In genomic region chr12:93796719-93797118, GRCh38 we compare ENCODE assay signal across 20 cellular contexts.
A peak's percentile ranks its signal among the peaks of the same experiment; 100 is the strongest.
DNase-seq lines count a peak whose midpoint lies in the region; ATAC-seq and TF ChIP-seq lines count a peak whose summit lies in the region.
"Had no signal": no experiment of that assay in that cellular context is flagged by ENCODE, and none has a peak within 500 bp of the region (broad histone marks: within the 10 kb centered on the region; RNA-seq: fewer than 3 reads in every experiment).

No MANE protein-coding gene starts in this region.

- peak overlapping the region; percentile 79 for H2AK5ac ChIP-seq in IMR-90 (ENCODE audit: low read depth, low read length)

- H3K4ac ChIP-seq in IMR-90 (ENCODE audit: low read depth, low read length), result 0 out of 2 replicates have a peak overlapping the region, but pooled peaks have one; percentile 25

- POLR2A ChIA-PET in IMR-90 (lab: Charles Lee; ENCODE audit: unreplicated experiment), result no interaction called here
- POLR2A ChIA-PET in SK-N-SH (lab: Yijun Ruan, JAX), result no interaction called here

- WGBS in IMR-90 (ENCODE audit: extremely low coverage in 2 of 2, insufficient read length in 1 of 2), 2 experiments, result 90% methylated on average over 3 of the region's 4 CpGs; no CpG with 5 or more reads in 1 of the 2 experiments
- WGBS in SK-N-SH (ENCODE audit: low lambda C conversion rate), result 94% methylated on average over 4 of the region's 4 CpGs

- H4K20me1 ChIP-seq in BLaER1 (no peaks in the 10 kb centered on the region), IMR-90 (ENCODE audit: insufficient read depth, low read length) (no peaks in the 10 kb centered on the region), SK-N-SH (ENCODE audit: insufficient read depth) (no peaks in the 10 kb centered on the region)

- H3K23ac ChIP-seq in IMR-90 (ENCODE audit: low read depth, low read length), result no peak overlapping the region

- peaks cover 2% of the 10 kb centered on the region for H3K9me1 ChIP-seq in IMR-90 (ENCODE audit: insufficient read depth, low read length)

- H3K18ac ChIP-seq in IMR-90 (ENCODE audit: low read depth, low read length), result no peak overlapping the region; the same call in 1 of the 2 replicates

- intact Hi-C loops in IMR-90 (cut with micrococcal nuclease), result no loop called here

- no peak overlapping the region for H4K5ac ChIP-seq in IMR-90 (ENCODE audit: low read depth, low read length)

- DNase-seq in activated naive CD4-positive, alpha-beta T cell treated with Interleukin-2 at 50 U/mL for 16 hours, result no peak
- no peak for DNase-seq in IMR-90
- DNase-seq in SK-N-SH, result no peak
- DNase-seq in activated T-cell treated with anti-CD3 and anti-CD28 coated beads, Interleukin-2, amount 50 U/mL, for 24 hours, result no peak
- DNase-seq: C1 segment of cervical spinal cord; Calu3; CD4-positive, alpha-beta memory T cell; COR-L47; DMS53; DMS79 treated with DMSO at 0.1 percent for 48 hours; GF-D8; H9 had no signal

- H2BK5ac ChIP-seq in IMR-90 (ENCODE audit: low read depth, low read length, poor library complexity, severe bottlenecking), result no peak overlapping the region

- no peak overlapping the region for H3K14ac ChIP-seq in IMR-90 (replicated peaks; ENCODE audit: low read depth, low read length)

- no peak for TF ChIP-seq POLR2A in IMR-90 (IDR thresholded peaks at IDR 0.05; ENCODE audit: low read depth, low read length)

- H3K4me1 ChIP-seq in BLaER1, result peaks cover 30% of the 10 kb centered on the region
- no peaks in the 10 kb centered on the region; the same call in 1 of the 2 replicates for H3K4me1 ChIP-seq in IMR-90 (ENCODE audit: control insufficient read depth, insufficient read depth, low read length)
- peaks cover 74% of the 10 kb centered on the region for H3K4me1 ChIP-seq in parathyroid adenoma
- no peaks in the 10 kb centered on the region for H3K4me1 ChIP-seq in SK-N-SH (ENCODE audit: control insufficient read depth in 1 of 2, insufficient read depth in 2 of 2, low read depth in 1 of 2, low read length in 1 of 2)

- no peak overlapping the region for H3K4me3 ChIP-seq in BLaER1
- no peak overlapping the region for H3K4me3 ChIP-seq in IMR-90 (ENCODE audit: insufficient read depth, low read depth, low read length)
- H3K4me3 ChIP-seq in parathyroid adenoma (ENCODE audit: low read depth, low read length), result no peak overlapping the region
- H3K4me3 ChIP-seq in SK-N-SH (ENCODE audit: low read depth in 2 of 2, low read length in 1 of 2), result no peak overlapping the region
- H3K4me3 ChIP-seq: GM23338 had no signal

- H3K79me2 ChIP-seq in parathyroid adenoma (peaks cover 14% of the 10 kb centered on the region), SK-N-SH (ENCODE audit: insufficient read depth) (no peaks in the 10 kb centered on the region)

- H3K27me3 ChIP-seq in BLaER1 (no peaks in the 10 kb centered on the region), IMR-90 (ENCODE audit: control insufficient read depth, insufficient read depth, low read length) (no peaks in the 10 kb centered on the region), parathyroid adenoma (ENCODE audit: control insufficient read depth, insufficient read depth, low read length) (no peaks in the 10 kb centered on the region), SK-N-SH (ENCODE audit: insufficient read depth) (no peaks in the 10 kb centered on the region)

- no peak overlapping the region; a peak in 1 of 4 replicates for H4K8ac ChIP-seq in IMR-90 (ENCODE audit: low read depth in 2 of 2, low read length in 2 of 2)

- no peak overlapping the region for H3K56ac ChIP-seq in IMR-90 (ENCODE audit: extremely low read depth, insufficient read depth, low read length)

- H2AK9ac ChIP-seq in IMR-90 (replicated peaks; ENCODE audit: low read depth, low read length, poor library complexity), result no peak overlapping the region

- H3K27me3 Mint-ChIP-seq in activated naive CD4-positive, alpha-beta T cell treated with anti-CD3 and anti-CD28 coated beads, Interleukin-2, amount 50 U/mL, for 24 hours, result no peaks in the 10 kb centered on the region
- no peaks in the 10 kb centered on the region for H3K27me3 Mint-ChIP-seq in activated T-cell treated with anti-CD3 and anti-CD28 coated beads, Interleukin-2, amount 50 U/mL, for 24 hours
- H3K27me3 Mint-ChIP-seq: B cell; CD4-positive, alpha-beta memory T cell had no signal

- dilution Hi-C loops in IMR-90 (cut with HindIII; ENCODE audit: low sequenced_read_pairs, unreplicated experiment), result no loop called here

- in situ Hi-C loops in IMR-90 (cut with MboI; ENCODE audit: low sequenced_read_pairs), result no loop called here

- no peak for TF ChIP-seq CTCF in IMR-90 (conservative IDR thresholded peaks at IDR 0.05; ENCODE audit: low read depth, low read length)
- TF ChIP-seq CTCF in parathyroid adenoma (IDR thresholded peaks at IDR 0.05), result no peak
- no peak for TF ChIP-seq CTCF in SK-N-SH (IDR thresholded peaks at IDR 0.05)

- H2BK20ac ChIP-seq in IMR-90 (ENCODE audit: low read depth, low read length), result peak overlapping the region; percentile 44; the same call in 1 of the 2 replicates

- CTCF ChIA-PET in IMR-90 (lab: Yijun Ruan, JAX) (no interaction called here), SK-N-SH (lab: Yijun Ruan, JAX) (interaction anchor here (1.0 to 1.2 kb wide), 2 partner anchors 12 to 305 kb away, joined by 3 read pairs; no protein-coding TSS in a partner anchor)

- peaks cover 0 to 10% of the 10 kb centered on the region in 2 experiments; a peak in 2 of 4 replicates for H3K79me1 ChIP-seq in IMR-90 (ENCODE audit: low read depth in 1 of 2, low read length in 2 of 2)

- peaks cover 12% of the 10 kb centered on the region for H3K4me1 Mint-ChIP-seq in activated naive CD4-positive, alpha-beta T cell treated with anti-CD3 and anti-CD28 coated beads, Interleukin-2, amount 50 U/mL, for 24 hours
- peaks cover 17% of the 10 kb centered on the region for H3K4me1 Mint-ChIP-seq in activated T-cell treated with anti-CD3 and anti-CD28 coated beads, Interleukin-2, amount 50 U/mL, for 24 hours (ENCODE audit: low read depth)
- H3K4me1 Mint-ChIP-seq: B cell; CD4-positive, alpha-beta memory T cell had no signal

- no peak overlapping the region for H2BK15ac ChIP-seq in IMR-90 (ENCODE audit: low read depth, low read length)

- peak overlapping the region; percentile 4 for H3K27ac Mint-ChIP-seq in activated naive CD4-positive, alpha-beta T cell treated with anti-CD3 and anti-CD28 coated beads, Interleukin-2, amount 50 U/mL, for 24 hours
- no peak overlapping the region for H3K27ac Mint-ChIP-seq in activated T-cell treated with anti-CD3 and anti-CD28 coated beads, Interleukin-2, amount 50 U/mL, for 24 hours
- H3K27ac Mint-ChIP-seq: B cell, GM23338, H9 had no signal

- H3K9me3 ChIP-seq in BLaER1 (peaks cover 4% of the 10 kb centered on the region; the same call in 1 of the 2 replicates), IMR-90 (ENCODE audit: control insufficient read depth, insufficient read depth, low read length) (no peaks in the 10 kb centered on the region), parathyroid adenoma (ENCODE audit: control insufficient read depth, low read length) (no peaks in the 10 kb centered on the region), SK-N-SH (no peaks in the 10 kb centered on the region)

- H3K4me3 Mint-ChIP-seq in activated naive CD4-positive, alpha-beta T cell treated with anti-CD3 and anti-CD28 coated beads, Interleukin-2, amount 50 U/mL, for 24 hours, result no peak overlapping the region
- no peak overlapping the region for H3K4me3 Mint-ChIP-seq in activated T-cell treated with anti-CD3 and anti-CD28 coated beads, Interleukin-2, amount 50 U/mL, for 24 hours
- H3K4me3 Mint-ChIP-seq: B cell; CD4-positive, alpha-beta memory T cell; GM23338; H9 had no signal

- no peaks in the 10 kb centered on the region for H3K36me3 ChIP-seq in BLaER1
- no peaks in the 10 kb centered on the region for H3K36me3 ChIP-seq in IMR-90 (ENCODE audit: control insufficient read depth, insufficient read depth, low read length)
- H3K36me3 ChIP-seq in parathyroid adenoma (ENCODE audit: control insufficient read depth, insufficient read depth, low read length), result no peaks in the 10 kb centered on the region
- H3K36me3 ChIP-seq in SK-N-SH (replicated peaks in 1 of 2; ENCODE audit: control insufficient read depth in 1 of 2, insufficient read depth in 2 of 2, low read length in 1 of 2), result no peaks in the 10 kb centered on the region

- H3K9me3 Mint-ChIP-seq in activated naive CD4-positive, alpha-beta T cell treated with anti-CD3 and anti-CD28 coated beads, Interleukin-2, amount 50 U/mL, for 24 hours, result no peaks in the 10 kb centered on the region
- H3K9me3 Mint-ChIP-seq in activated T-cell treated with anti-CD3 and anti-CD28 coated beads, Interleukin-2, amount 50 U/mL, for 24 hours, result peaks cover 2% of the 10 kb centered on the region
- H3K9me3 Mint-ChIP-seq: CD4-positive, alpha-beta memory T cell; GM23338; H9 had no signal

- 0 out of 2 replicates have a peak overlapping the region, but pooled peaks have one; percentile 17 for H4K91ac ChIP-seq in IMR-90 (ENCODE audit: insufficient read depth, low read depth, low read length)

- no peak overlapping the region; the same call in 1 of the 2 replicates for H2BK120ac ChIP-seq in IMR-90 (ENCODE audit: low read depth, low read length)

- H3K36me3 Mint-ChIP-seq in activated naive CD4-positive, alpha-beta T cell treated with anti-CD3 and anti-CD28 coated beads, Interleukin-2, amount 50 U/mL, for 24 hours, result peaks cover 13% of the 10 kb centered on the region
- peaks cover 2% of the 10 kb centered on the region for H3K36me3 Mint-ChIP-seq in activated T-cell treated with anti-CD3 and anti-CD28 coated beads, Interleukin-2, amount 50 U/mL, for 24 hours (ENCODE audit: low read depth)

- H2AFZ ChIP-seq in IMR-90 (replicated peaks; ENCODE audit: low read length, poor library complexity) (no peak overlapping the region), parathyroid adenoma (no peak overlapping the region), SK-N-SH (ENCODE audit: low read depth) (no peak overlapping the region)
- H2AFZ ChIP-seq: GM23338 had no signal

- peak overlapping the region; percentile 76 for H3K27ac ChIP-seq in BLaER1
- H3K27ac ChIP-seq in IMR-90 (ENCODE audit: insufficient read depth, low read length), result no peak overlapping the region
- H3K27ac ChIP-seq in parathyroid adenoma, result peak overlapping the region; percentile 42
- no peak overlapping the region for H3K27ac ChIP-seq in SK-N-SH (ENCODE audit: low read depth in 2 of 2, low read length in 1 of 2)
- H3K27ac ChIP-seq: 22Rv1 had no signal

- no peaks in the 10 kb centered on the region for H3K9me2 ChIP-seq in SK-N-SH

- H3K9ac ChIP-seq in BLaER1, result no peak overlapping the region; the same call in 1 of the 2 replicates
- no peak overlapping the region for H3K9ac ChIP-seq in IMR-90 (ENCODE audit: low read depth, low read length)
- H3K9ac ChIP-seq in parathyroid adenoma, result no peak overlapping the region
- H3K9ac ChIP-seq in SK-N-SH, result no peak overlapping the region

- peak overlapping the region; percentile 84 for H3K4me2 ChIP-seq in BLaER1
- no peak overlapping the region for H3K4me2 ChIP-seq in IMR-90 (ENCODE audit: low read depth, low read length)
- no peak overlapping the region for H3K4me2 ChIP-seq in parathyroid adenoma (ENCODE audit: low read length)
- no peak overlapping the region for H3K4me2 ChIP-seq in SK-N-SH
- H3K4me2 ChIP-seq: GM23338 had no signal

- H3F3A ChIP-seq in SK-N-SH (replicated peaks; ENCODE audit: insufficient read depth), result peaks cover under 1% of the 10 kb centered on the region

- ATAC-seq in IMR-90 (ENCODE audit: low read depth), result no peak
- ATAC-seq in HG02642 (IDR thresholded peaks at IDR 0.05; ENCODE audit: poor library complexity, unreplicated experiment), result no peak
- ATAC-seq: GM23338, HCT116 had no signal

- TF ChIP-seq EP300 in SK-N-SH (IDR thresholded peaks at IDR 0.05; ENCODE audit: borderline replicate concordance in 1 of 2, low read depth in 1 of 2, low read length in 1 of 2), result no peak

- no TSS peak for BruUV-seq in IMR-90 (replicated peaks; lab: Mats Ljungman, UMichigan)

- TF ChIP-seq RAD21 in IMR-90 (IDR thresholded peaks at IDR 0.05; ENCODE audit: low read length) (no peak), SK-N-SH (IDR thresholded peaks at IDR 0.05; ENCODE audit: low read length) (no peak)

Comparison
In these comparisons a context has a peak if more than half of its experiments do, and no peak if none do; other contexts are left out.
1. H3K27ac ChIP-seq: peak in BLaER1 (single experiment) and parathyroid adenoma (single experiment); none in IMR-90 (single experiment) and SK-N-SH (0 of 2).